In genomic region chr7:131109757-131110293, GRCh38 we compare ENCODE assay signal across 8 cellular contexts.
A peak's percentile ranks its signal among the peaks of the same experiment; 100 is the strongest.
DNase-seq lines count a peak whose midpoint lies in the region; ATAC-seq and TF ChIP-seq lines count a peak whose summit lies in the region.

No MANE protein-coding gene starts in this region.

- H3K79me2 ChIP-seq in ACC112 (ENCODE audit: control insufficient read depth, insufficient read depth, low read length, unreplicated experiment) = peaks cover 77% of the 10 kb centered on the region

- H3K36me3 ChIP-seq in ACC112 (ENCODE audit: insufficient read depth, low read length) = peaks cover 7% of the 10 kb centered on the region; the same call in 1 of the 2 replicates
- no peaks in the 10 kb centered on the region for H3K36me3 ChIP-seq in RWPE2 (ENCODE audit: low read depth)
- no peaks in the 10 kb centered on the region for H3K36me3 ChIP-seq in gastroesophageal sphincter
- H3K36me3 ChIP-seq in thoracic aorta = no peaks in the 10 kb centered on the region

- no peaks in the 10 kb centered on the region for H3K9me3 Mint-ChIP-seq in IgD-negative memory B cell
- no peaks in the 10 kb centered on the region for H3K9me3 Mint-ChIP-seq in activated naive CD4-positive, alpha-beta T cell treated with anti-CD3 and anti-CD28 coated beads, Interleukin-2, amount 10 ng/mL, durations not matched to agents 7 days and 5 days

- H3K27ac ChIP-seq in ACC112 (ENCODE audit: low read depth, low read length) = peak overlapping the region; percentile 98
- H3K27ac ChIP-seq in RWPE2 (ENCODE audit: poor library complexity, severe bottlenecking) = peak overlapping the region; percentile 71
- H3K27ac ChIP-seq in gastroesophageal sphincter = peak overlapping the region; percentile 93 to 99 (median 96)
- peak overlapping the region; percentile 99 to 100 for H3K27ac ChIP-seq in thoracic aorta

- H3K4me1 Mint-ChIP-seq in IgD-negative memory B cell = peaks cover 39 to 47% (median 41%) of the 10 kb centered on the region in 3 donors
- peaks cover 53% of the 10 kb centered on the region for H3K4me1 Mint-ChIP-seq in activated naive CD4-positive, alpha-beta T cell treated with anti-CD3 and anti-CD28 coated beads, Interleukin-2, amount 10 ng/mL, durations not matched to agents 7 days and 5 days

- DNase-seq in RWPE2 (ENCODE audit: low spot score) (peak; percentile 72), nucleus accumbens (lab: John Stamatoyannopoulos, UW) (peak in 54 of 56 donors; percentile 7 to 80 (median 58)), thoracic aorta (ENCODE audit: low spot score) (peak; percentile 40)
- DNase-seq in activated naive CD4-positive, alpha-beta T cell treated with anti-CD3 and anti-CD28 coated beads, Interleukin-2, amount 10 ng/mL, durations not matched to agents 7 days and 5 days = peak; percentile 83

- H3K4me3 ChIP-seq in ACC112 (ENCODE audit: low read depth, low read length) (peak overlapping the region; percentile 95), RWPE2 (ENCODE audit: severe bottlenecking) (peak overlapping the region; percentile 40), gastroesophageal sphincter (peak overlapping the region; percentile 72), thoracic aorta (peak overlapping the region; percentile 97)

- ATAC-seq in RWPE2 (ENCODE audit: low read depth) (peak; percentile 52), gastroesophageal sphincter (peak; percentile 47), thoracic aorta (ENCODE audit: insufficient number of reproducible peaks, low FRiP score, low read depth) (no peak)

- H3K27me3 ChIP-seq in ACC112 (ENCODE audit: insufficient read depth, low read length) (no peaks in the 10 kb centered on the region), RWPE2 (ENCODE audit: insufficient read depth, poor library complexity, severe bottlenecking) (no peaks in the 10 kb centered on the region), gastroesophageal sphincter (no peaks in the 10 kb centered on the region), thoracic aorta (replicated peaks; ENCODE audit: insufficient read depth) (no peaks in the 10 kb centered on the region)

- WGBS in gastroesophageal sphincter (ENCODE audit: low coverage in 1 of 2), 2 donors = 0% methylated on average over 4 of the region's 37 CpGs; no CpG with 5 or more reads in 1 of the 2 donors

- H2AFZ ChIP-seq in ACC112 (ENCODE audit: low read length, unreplicated experiment) = peak overlapping the region; percentile 47

- H3K36me3 Mint-ChIP-seq in IgD-negative memory B cell = no peaks in the 10 kb centered on the region
- peaks cover 5% of the 10 kb centered on the region for H3K36me3 Mint-ChIP-seq in activated naive CD4-positive, alpha-beta T cell treated with anti-CD3 and anti-CD28 coated beads, Interleukin-2, amount 10 ng/mL, durations not matched to agents 7 days and 5 days

- TF ChIP-seq EP300 in gastroesophageal sphincter (IDR thresholded peaks at IDR 0.05) = no peak

- H3K27me3 Mint-ChIP-seq in IgD-negative memory B cell = peaks cover 1% of the 10 kb centered on the region
- H3K27me3 Mint-ChIP-seq in activated naive CD4-positive, alpha-beta T cell treated with anti-CD3 and anti-CD28 coated beads, Interleukin-2, amount 10 ng/mL, durations not matched to agents 7 days and 5 days = peaks cover 12% of the 10 kb centered on the region

- TF ChIP-seq CTCF in RWPE2 (IDR thresholded peaks at IDR 0.05; ENCODE audit: poor library complexity, severe bottlenecking) = no peak
- no peak for TF ChIP-seq CTCF in gastroesophageal sphincter (IDR thresholded peaks at IDR 0.05)
- no peak for TF ChIP-seq CTCF in thoracic aorta (IDR thresholded peaks at IDR 0.05)

- H3K9me3 ChIP-seq in RWPE2 (ENCODE audit: severe bottlenecking) (no peaks in the 10 kb centered on the region), gastroesophageal sphincter (no peaks in the 10 kb centered on the region), thoracic aorta (no peaks in the 10 kb centered on the region)

- peak overlapping the region in 2 of 3 donors; percentile 89 to 97 for H3K27ac Mint-ChIP-seq in IgD-negative memory B cell
- peak overlapping the region; percentile 98 for H3K27ac Mint-ChIP-seq in activated naive CD4-positive, alpha-beta T cell treated with anti-CD3 and anti-CD28 coated beads, Interleukin-2, amount 10 ng/mL, durations not matched to agents 7 days and 5 days

- H3K4me3 Mint-ChIP-seq in IgD-negative memory B cell = peak overlapping the region; percentile 83 to 100 (median 96)
- H3K4me3 Mint-ChIP-seq in activated naive CD4-positive, alpha-beta T cell treated with anti-CD3 and anti-CD28 coated beads, Interleukin-2, amount 10 ng/mL, durations not matched to agents 7 days and 5 days = peak overlapping the region; percentile 99

- peak; percentile 65 for TF ChIP-seq POLR2A in GM18526 (IDR thresholded peaks at IDR 0.05; ENCODE audit: extremely low read depth, insufficient read length)
- TF ChIP-seq POLR2A in gastroesophageal sphincter (IDR thresholded peaks at IDR 0.05) = peak; percentile 63 to 72

- H3K4me1 ChIP-seq in ACC112 (ENCODE audit: control insufficient read depth, insufficient read depth, low read length, unreplicated experiment) = peaks cover 17% of the 10 kb centered on the region
- peaks cover 25% of the 10 kb centered on the region for H3K4me1 ChIP-seq in RWPE2 (ENCODE audit: insufficient read depth, poor library complexity, severe bottlenecking)
- peaks cover 0 to 41% (median 10%) of the 10 kb centered on the region in 3 donors for H3K4me1 ChIP-seq in gastroesophageal sphincter
- H3K4me1 ChIP-seq in thoracic aorta (ENCODE audit: control insufficient read depth in 1 of 2, low read depth in 2 of 2) = peaks cover 9 to 23% of the 10 kb centered on the region in 2 donors

- CTCF ChIA-PET in activated naive CD4-positive, alpha-beta T cell treated with anti-CD3 and anti-CD28 coated beads, Interleukin-2, amount 10 ng/mL, durations not matched to agents 7 days and 5 days (lab: Charles Lee) = interaction anchor here (1.1 to 1.8 kb wide), 5 partner anchors 11 to 218 kb away, joined by 3 to 8 read pairs (median 4); partner anchors contain the start of gene MKLN1

Comparison
In these comparisons a context has a peak if more than half of its experiments do, and no peak if none do; other contexts are left out.
1. H3K4me3 ChIP-seq: peak in every context shown above with its lines; median percentile 97 in thoracic aorta; 95 in ACC112; 72 in gastroesophageal sphincter; 40 in RWPE2.